30 cellular contexts compared by ENCODE assay signal in genomic region chr3:18010001-18010400, GRCh38.
"Had no signal": no experiment of that assay in that cellular context is flagged by ENCODE, and none has a peak within 500 bp of the region (broad histone marks: within the 10 kb centered on the region; RNA-seq: fewer than 3 reads in every experiment).

No MANE protein-coding gene starts in this region.

- H3K4me1 Mint-ChIP-seq: activated CD4-positive, alpha-beta T cell treated with anti-CD3 and anti-CD28 coated beads, Interleukin-2, amount 10 ng/mL, durations not matched to agents 24 days and 14 days; activated naive CD8-positive, alpha-beta T cell treated with anti-CD3 and anti-CD28 coated beads for 36 hours; brain had no signal

- H3K4me1 ChIP-seq: adrenal gland, gastrocnemius medialis, left ventricle myocardium inferior, right lobe of liver, testis, transverse colon had no signal

- H3K36me3 Mint-ChIP-seq: activated CD4-positive, alpha-beta memory T cell treated with anti-CD3 and anti-CD28 coated beads for 36 hours; natural killer cell treated with Interleukin-12 subunit alpha and Interleukin-12 subunit beta and Interleukin-15 and Interleukin-18, amount 100 ng/mL, for 72 hours had no signal

- H2AFZ ChIP-seq: hepatocyte had no signal

- H3K27ac Mint-ChIP-seq: activated CD4-positive, alpha-beta memory T cell treated with anti-CD3 and anti-CD28 coated beads for 36 hours; activated CD4-positive, alpha-beta T cell treated with anti-CD3 and anti-CD28 coated beads, Interleukin-2, amount 10 ng/mL, durations not matched to agents 24 days and 14 days; activated naive CD4-positive, alpha-beta T cell treated with anti-CD3 and anti-CD28 coated beads for 36 hours; activated naive CD8-positive, alpha-beta T cell treated with anti-CD3 and anti-CD28 coated beads for 36 hours; activated T-helper 1 cell treated with anti-CD3 and anti-CD28 coated beads, Interleukin-12 subunit alpha, Interleukin-12 subunit beta, Interleukin-2, Interleukin-4 antibody, amounts not matched to agents 30 ng/mL and 10 ng/mL and 1 ng/mL, durations not matched to agents 14 hours and 24 hours and 36 hours; brain; natural killer cell treated with Interleukin-12 subunit alpha and Interleukin-12 subunit beta and Interleukin-15 and Interleukin-18, amount 100 ng/mL, for 72 hours; progenitor cell of endocrine pancreas had no signal

- H3K36me3 ChIP-seq: adrenal gland, gastrocnemius medialis, left ventricle myocardium inferior, ovary, right lobe of liver, transverse colon had no signal

- H3K4me2 ChIP-seq: hepatocyte had no signal

- DNase-seq: activated CD4-positive, alpha-beta memory T cell treated with anti-CD3 and anti-CD28 coated beads for 36 hours; activated CD4-positive, alpha-beta T cell treated with anti-CD3 and anti-CD28 coated beads, Interleukin-2, amount 10 ng/mL, durations not matched to agents 24 days and 14 days; activated CD4-positive, CD25-positive, alpha-beta regulatory T cell treated with anti-CD3 and anti-CD28 coated beads, Interleukin-2, amount 50 U/mL, for 72 hours; activated CD8-positive, alpha-beta memory T cell treated with anti-CD3 and anti-CD28 coated beads, Interleukin-2, amount 50 U/mL, for 4 hours; activated effector memory CD4-positive, alpha-beta T cell treated with anti-CD3 and anti-CD28 coated beads, Interleukin-2, amount 50 U/mL, for 16 hours; activated naive CD4-positive, alpha-beta T cell treated with anti-CD3 and anti-CD28 coated beads for 36 hours; activated naive CD8-positive, alpha-beta T cell treated with anti-CD3 and anti-CD28 coated beads for 36 hours; activated T-cell treated with anti-CD3 and anti-CD28 coated beads, Interleukin-2, amount 50 U/mL, for 1 hour; adrenal gland; aorta; cortex of kidney; gastrocnemius medialis; glutamatergic neuron; islet precursor cell; left ventricle myocardium inferior; mesendoderm; mucosa of descending colon; ovary; right lobe of liver; stimulated activated CD4-positive, alpha-beta T cell treated with anti-CD3 and anti-CD28 coated beads, Interleukin-4, amount 100 ng/mL, for 1 hour; stimulated activated naive CD8-positive, alpha-beta T cell treated with anti-CD3 and anti-CD28 coated beads, Interleukin-15, Interleukin-2, amounts not matched to agents 100 U/mL and 50 U/mL, for 24 hours; testis; transverse colon had no signal

- H3K27me3 ChIP-seq: adrenal gland, gastrocnemius medialis, hepatocyte, ovary, right lobe of liver, testis, transverse colon had no signal

- ATAC-seq: esophagus mucosa; gastrocnemius medialis; mucosa of descending colon; right lobe of liver; stimulated activated naive CD8-positive, alpha-beta T cell treated with anti-CD3 and anti-CD28 coated beads, Interleukin-15, Interleukin-2, amounts not matched to agents 100 U/mL and 50 U/mL, for 24 hours had no signal

- H3K27me3 Mint-ChIP-seq: activated CD4-positive, alpha-beta memory T cell treated with anti-CD3 and anti-CD28 coated beads for 36 hours; activated CD4-positive, alpha-beta T cell treated with anti-CD3 and anti-CD28 coated beads, Interleukin-2, amount 10 ng/mL, durations not matched to agents 24 days and 14 days; activated naive CD8-positive, alpha-beta T cell treated with anti-CD3 and anti-CD28 coated beads for 36 hours; progenitor cell of endocrine pancreas had no signal

- H3K79me2 ChIP-seq: hepatocyte had no signal

- H3K9me3 ChIP-seq: adrenal gland, gastrocnemius medialis, left ventricle myocardium inferior, mucosa of descending colon, ovary, right lobe of liver, testis, transverse colon had no signal

- H3K9me3 Mint-ChIP-seq: activated CD4-positive, alpha-beta memory T cell treated with anti-CD3 and anti-CD28 coated beads for 36 hours; activated CD4-positive, alpha-beta T cell treated with anti-CD3 and anti-CD28 coated beads, Interleukin-2, amount 10 ng/mL, durations not matched to agents 24 days and 14 days; activated naive CD4-positive, alpha-beta T cell treated with anti-CD3 and anti-CD28 coated beads for 36 hours; natural killer cell treated with Interleukin-12 subunit alpha and Interleukin-12 subunit beta and Interleukin-15 and Interleukin-18, amount 100 ng/mL, for 72 hours had no signal

- H3K4me3 ChIP-seq: adrenal gland, gastrocnemius medialis, hepatocyte, left ventricle myocardium inferior, lung, mucosa of descending colon, ovary, right lobe of liver, testis, transverse colon had no signal

- H3K27ac ChIP-seq: adrenal gland, gastrocnemius medialis, hepatocyte, left ventricle myocardium inferior, ovary, right lobe of liver, testis, transverse colon had no signal

- H3K4me3 Mint-ChIP-seq: activated CD4-positive, alpha-beta memory T cell treated with anti-CD3 and anti-CD28 coated beads for 36 hours; activated CD4-positive, alpha-beta T cell treated with anti-CD3 and anti-CD28 coated beads, Interleukin-2, amount 10 ng/mL, durations not matched to agents 24 days and 14 days; activated naive CD4-positive, alpha-beta T cell treated with anti-CD3 and anti-CD28 coated beads for 36 hours; activated naive CD8-positive, alpha-beta T cell treated with anti-CD3 and anti-CD28 coated beads for 36 hours; activated T-helper 1 cell treated with anti-CD3 and anti-CD28 coated beads, Interleukin-12 subunit alpha, Interleukin-12 subunit beta, Interleukin-2, Interleukin-4 antibody, amounts not matched to agents 30 ng/mL and 10 ng/mL and 1 ng/mL, durations not matched to agents 14 hours and 24 hours and 36 hours; brain; natural killer cell treated with Interleukin-12 subunit alpha and Interleukin-12 subunit beta and Interleukin-15 and Interleukin-18, amount 100 ng/mL, for 72 hours had no signal
